ENCODE assay signal across 1 cellular context in the genomic region with DNA sequence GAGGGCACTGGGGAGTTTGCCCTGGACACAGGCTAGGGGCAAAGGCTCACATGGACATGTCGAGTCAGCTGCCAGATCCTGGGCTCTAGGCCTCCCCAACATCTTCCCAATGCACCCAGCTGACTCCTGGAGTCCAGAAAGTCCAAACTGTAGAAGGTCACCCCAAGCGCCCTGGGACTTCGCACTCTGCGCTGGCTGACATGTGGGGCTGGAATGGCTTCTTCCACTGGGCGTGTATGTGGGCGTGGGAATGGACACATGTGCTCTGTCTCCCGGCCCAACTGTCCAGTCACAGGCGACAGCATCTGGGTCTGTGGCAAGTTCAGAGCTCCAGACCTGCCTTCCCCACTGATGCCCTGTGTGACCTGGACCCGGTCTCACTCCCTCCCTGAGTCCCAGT.
TF ChIP-seq lines count a peak whose summit lies in the region.

No MANE protein-coding gene starts in this region.

TF ChIP-seq in HEK293T, 16 proteins besides CTCF, POLR2A, EP300 and RAD21 (continued from another document):
- TF ChIP-seq CTBP1 (IDR thresholded peaks at IDR 0.05; ENCODE audit: borderline replicate concordance) = no peak
- no peak for TF ChIP-seq ZNF384 (IDR thresholded peaks at IDR 0.05)
- TF ChIP-seq, protein P1, sequence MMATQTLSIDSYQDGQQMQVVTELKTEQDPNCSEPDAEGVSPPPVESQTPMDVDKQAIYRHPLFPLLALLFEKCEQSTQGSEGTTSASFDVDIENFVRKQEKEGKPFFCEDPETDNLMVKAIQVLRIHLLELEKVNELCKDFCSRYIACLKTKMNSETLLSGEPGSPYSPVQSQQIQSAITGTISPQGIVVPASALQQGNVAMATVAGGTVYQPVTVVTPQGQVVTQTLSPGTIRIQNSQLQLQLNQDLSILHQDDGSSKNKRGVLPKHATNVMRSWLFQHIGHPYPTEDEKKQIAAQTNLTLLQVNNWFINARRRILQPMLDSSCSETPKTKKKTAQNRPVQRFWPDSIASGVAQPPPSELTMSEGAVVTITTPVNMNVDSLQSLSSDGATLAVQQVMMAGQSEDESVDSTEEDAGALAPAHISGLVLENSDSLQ (IDR thresholded peaks at IDR 0.05) = no peak
- TF ChIP-seq TARDBP (IDR thresholded peaks at IDR 0.05) = no peak
- TF ChIP-seq ARNT (IDR thresholded peaks at IDR 0.05) = no peak
- TF ChIP-seq FOXM1 (IDR thresholded peaks at IDR 0.05; ENCODE audit: borderline replicate concordance) = no peak
- no peak for TF ChIP-seq ELF4 (IDR thresholded peaks at IDR 0.05)
- no peak for TF ChIP-seq L3MBTL2 (conservative IDR thresholded peaks at IDR 0.05)
- TF ChIP-seq HDGF (IDR thresholded peaks at IDR 0.05; ENCODE audit: borderline replicate concordance) = no peak
- no peak for TF ChIP-seq NFRKB (IDR thresholded peaks at IDR 0.05)
- TF ChIP-seq SUZ12 (IDR thresholded peaks at IDR 0.05) = no peak
- no peak for TF ChIP-seq SP1 (IDR thresholded peaks at IDR 0.05)
- TF ChIP-seq BHLHE40 (IDR thresholded peaks at IDR 0.05; ENCODE audit: borderline replicate concordance) = no peak
- no peak for TF ChIP-seq LEF1 (IDR thresholded peaks at IDR 0.05; ENCODE audit: borderline replicate concordance)
- no peak for TF ChIP-seq FOXA1 (IDR thresholded peaks at IDR 0.05)
